8 cellular contexts compared by ENCODE assay signal in genomic region chr15:67542462-67543347, GRCh38. TPM values are rescaled to one million over a fixed set of nuclear protein-coding genes. Genes with fewer than 3 reads are reported as not detected.
DNase-seq lines count a peak whose midpoint lies in the region; ATAC-seq and TF ChIP-seq lines count a peak whose summit lies in the region.

TSS of gene MAP2K5 (plus strand) at chr15:67542703. CDS start at chr15:67543336, 633 bp downstream.

- TF ChIP-seq CTCF in AG04449 (IDR thresholded peaks at IDR 0.05; ENCODE audit: insufficient read depth, low read length, missing control alignments) (no peak), foreskin fibroblast (IDR thresholded peaks at IDR 0.05; ENCODE audit: low read depth, low read length) (no peak), neural crest cell (conservative IDR thresholded peaks at IDR 0.05) (no peak)

- H3K36me3 Mint-ChIP-seq in neural crest cell (ENCODE audit: low read depth): no peaks in the 10 kb centered on the region

- H3K4me3 Mint-ChIP-seq in neural crest cell: peak within 1 kb of the TSS; percentile 99
- H3K4me3 Mint-ChIP-seq in stimulated activated naive CD8-positive, alpha-beta T cell treated with anti-CD3 and anti-CD28 coated beads, Interleukin-15, amount 100 ng/mL, for 72 hours: peak within 1 kb of the TSS; percentile 93 to 96

- no peaks in the 10 kb centered on the region for H3K27me3 Mint-ChIP-seq in neural crest cell (ENCODE audit: low read depth)
- no peaks in the 10 kb centered on the region for H3K27me3 Mint-ChIP-seq in stimulated activated naive CD8-positive, alpha-beta T cell treated with anti-CD3 and anti-CD28 coated beads, Interleukin-15, amount 100 ng/mL, for 72 hours

- peaks cover 39% of the 10 kb centered on the region for H3K4me1 Mint-ChIP-seq in neural crest cell
- H3K4me1 Mint-ChIP-seq in stimulated activated naive CD8-positive, alpha-beta T cell treated with anti-CD3 and anti-CD28 coated beads, Interleukin-15, amount 100 ng/mL, for 72 hours: peaks cover 70% of the 10 kb centered on the region

- no peaks in the 10 kb centered on the region for H3K9me3 Mint-ChIP-seq in neural crest cell
- no peaks in the 10 kb centered on the region for H3K9me3 Mint-ChIP-seq in stimulated activated naive CD8-positive, alpha-beta T cell treated with anti-CD3 and anti-CD28 coated beads, Interleukin-15, amount 100 ng/mL, for 72 hours

- H3K4me3 ChIP-seq in AG04449 (ENCODE audit: low read depth, low read length) (peak within 1 kb of the TSS; percentile 89), foreskin fibroblast (ENCODE audit: low read depth in 1 of 2, low read length in 2 of 2) (peak within 1 kb of the TSS; percentile 83 to 99)

- peak within 1 kb of the TSS; percentile 92 for H3K27ac Mint-ChIP-seq in neural crest cell (ENCODE audit: unreplicated experiment)
- H3K27ac Mint-ChIP-seq in stimulated activated naive CD8-positive, alpha-beta T cell treated with anti-CD3 and anti-CD28 coated beads, Interleukin-15, amount 100 ng/mL, for 72 hours: peak within 1 kb of the TSS; percentile 93 to 97

- TF ChIP-seq RAD21 in Ishikawa (IDR thresholded peaks at IDR 0.05; ENCODE audit: low read depth): no peak

- CTCF ChIA-PET in AG04449 (lab: Yijun Ruan, JAX): interaction anchor here (0.8 to 1.5 kb wide), 4 partner anchors 19 to 293 kb away, joined by 3 to 8 read pairs (median 4); no protein-coding TSS in a partner anchor

- no peak for TF ChIP-seq EP300 in Ishikawa (IDR thresholded peaks at IDR 0.05; ENCODE audit: borderline replicate concordance)

- peak; percentile 50 for ATAC-seq in GM19025 (IDR thresholded peaks at IDR 0.05; ENCODE audit: low read depth, unreplicated experiment)
- ATAC-seq in stimulated activated naive CD8-positive, alpha-beta T cell treated with anti-CD3 and anti-CD28 coated beads, Interleukin-15, amount 100 ng/mL, for 72 hours: peak; percentile 66

- no peak for DNase-seq in AG04449 (ENCODE audit: low read depth, low spot score)
- peak; percentile 46 to 69 for DNase-seq in SHP77 (lab: John Stamatoyannopoulos, UW)
- peak; percentile 94 for DNase-seq in activated effector memory CD4-positive, alpha-beta T cell treated with anti-CD3 and anti-CD28 coated beads, Interleukin-2, amount 50 U/mL, for 16 hours
- DNase-seq in foreskin fibroblast: peak; percentile 73 to 91
- peak; percentile 65 for DNase-seq in neural crest cell (ENCODE audit: low read depth, low spot score)
- peak; percentile 62 to 75 for DNase-seq in stimulated activated naive CD8-positive, alpha-beta T cell treated with anti-CD3 and anti-CD28 coated beads, Interleukin-15, amount 100 ng/mL, for 72 hours

- POLR2A ChIA-PET in AG04449 (lab: Yijun Ruan, JAX): interaction anchor here (1.3 to 1.4 kb wide), 2 partner anchors 10 to 21 kb away, joined by 3 to 8 read pairs; no protein-coding TSS in a partner anchor

TF ChIP-seq in Ishikawa, 13 proteins besides CTCF, POLR2A, EP300 and RAD21:
- TF ChIP-seq TAF1 (IDR thresholded peaks at IDR 0.05; ENCODE audit: low read depth) (peak; percentile 80; the same call in 1 of the 2 replicates), ZBTB7A (IDR thresholded peaks at IDR 0.05; ENCODE audit: low read depth) (no peak; the same call in 1 of the 2 replicates), TEAD4 (IDR thresholded peaks at IDR 0.05) (no peak), TCF12 (IDR thresholded peaks at IDR 0.05; ENCODE audit: low read depth) (peak; percentile 45; the same call in 1 of the 2 replicates), MAX (IDR thresholded peaks at IDR 0.05) (peak; percentile 70; the same call in 1 of the 2 replicates), NFIC (IDR thresholded peaks at IDR 0.05) (no peak), EGR1 (IDR thresholded peaks at IDR 0.05) (peak; percentile 64; the same call in 1 of the 2 replicates), YY1 (IDR thresholded peaks at IDR 0.05; ENCODE audit: low read depth) (peak; percentile 96), FOXM1 (IDR thresholded peaks at IDR 0.05; ENCODE audit: borderline replicate concordance, low read depth) (no peak), REST (IDR thresholded peaks at IDR 0.05; ENCODE audit: low read depth) (no peak), CREB1 (IDR thresholded peaks at IDR 0.05; ENCODE audit: low read depth) (no peak), CEBPB (IDR thresholded peaks at IDR 0.05) (no peak), USF1 (IDR thresholded peaks at IDR 0.05) (no peak)
TF ChIP-seq in Ishikawa: peak in this region for 5.

RNA-seq across cellular contexts. Expression of gene MAP2K5, which starts in this region (rescaled TPM):
- total RNA-seq in neural crest cell: 19.6 and 25.2 TPM in 2 replicates
